17 cellular contexts compared by ENCODE assay signal in the genomic region with DNA sequence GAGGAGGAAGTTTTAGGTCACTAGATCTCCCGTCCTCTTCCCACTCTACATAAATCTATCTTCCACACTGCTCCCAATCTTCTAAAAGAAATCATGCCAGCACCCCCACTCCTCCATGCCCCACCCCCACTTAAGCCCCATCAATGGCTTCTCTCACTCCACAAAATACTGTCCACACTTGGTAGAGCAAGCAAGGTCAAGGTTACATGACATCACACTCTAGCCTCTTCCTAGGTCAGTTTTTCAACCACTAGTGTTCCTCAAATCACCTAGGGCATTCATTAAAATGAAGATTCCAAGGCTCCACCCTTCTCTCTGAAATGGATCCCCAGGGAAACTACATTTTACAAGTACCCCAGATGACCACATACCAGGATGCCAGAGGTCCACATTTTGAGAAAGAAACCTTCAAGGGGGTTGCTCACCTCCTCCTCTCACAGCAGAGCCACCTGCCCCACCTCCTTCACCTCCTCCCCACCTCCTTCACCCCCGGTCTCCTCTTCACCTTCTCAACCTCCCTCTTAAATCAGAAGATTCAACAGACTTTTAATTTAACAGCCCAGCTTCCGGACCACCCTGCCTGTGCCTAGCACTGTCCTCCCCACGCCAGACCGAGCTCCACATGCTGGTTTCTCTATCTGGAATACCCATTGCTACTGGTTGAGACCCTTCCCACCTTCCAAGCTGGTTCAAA. TPM values are rescaled to one million over a fixed set of nuclear protein-coding genes. Genes with fewer than 3 reads are reported as not detected.
A peak's percentile ranks its signal among the peaks of the same experiment; 100 is the strongest.
DNase-seq lines count a peak whose midpoint lies in the region; ATAC-seq, FAIRE-seq and TF ChIP-seq lines count a peak whose summit lies in the region.
"Had no signal": no experiment of that assay in that cellular context is flagged by ENCODE, and none has a peak within 500 bp of the region (broad histone marks: within the 10 kb centered on the region; RNA-seq: fewer than 3 reads in every experiment).

No MANE protein-coding gene starts in this region.

- TF ChIP-seq CTCF in A549 (IDR thresholded peaks at IDR 0.05) = no peak
- no peak for TF ChIP-seq CTCF in GM12864 (IDR thresholded peaks at IDR 0.05; ENCODE audit: low read depth, low read length, missing control alignments)
- no peak for TF ChIP-seq CTCF in RWPE1 (conservative IDR thresholded peaks at IDR 0.05; ENCODE audit: low read depth)

- H3K4me3 Mint-ChIP-seq in naive B cell = peak overlapping the region; percentile 86 to 98 (median 94)

- H3K9me3 ChIP-seq in A549 = no peaks in the 10 kb centered on the region
- H3K9me3 ChIP-seq: ascending aorta had no signal

- no peaks in the 10 kb centered on the region for H3K36me3 Mint-ChIP-seq in naive B cell

- H3K4me1 ChIP-seq in A549 = peaks cover 42% of the 10 kb centered on the region

- H3K4me2 ChIP-seq in A549 = peak overlapping the region; percentile 82; the same call in 2 of the 3 replicates

- H3K4me3 ChIP-seq in A549 = no peak overlapping the region
- H3K4me3 ChIP-seq in GM12864 (ENCODE audit: low read depth, low read length) = peak overlapping the region; percentile 36

- H3K9me3 Mint-ChIP-seq in naive B cell = no peaks in the 10 kb centered on the region
- H3K9me3 Mint-ChIP-seq: activated CD4-positive, alpha-beta memory T cell treated with anti-CD3 and anti-CD28 coated beads, Interleukin-2, amount 10 ng/mL, durations not matched to agents 7 days and 5 days had no signal

- ATAC-seq in A549 (no peak), naive B cell (ENCODE audit: low read depth in 2 of 2) (no peak), GM19397 (IDR thresholded peaks at IDR 0.05; ENCODE audit: unreplicated experiment) (no peak), GM18873 (IDR thresholded peaks at IDR 0.05; ENCODE audit: low FRiP score, unreplicated experiment) (no peak)
- ATAC-seq: SK-N-SH treated with all-trans-retinoic acid at 6 μM for 48 hours had no signal

- TF ChIP-seq EP300 in A549 (IDR thresholded peaks at IDR 0.05) = no peak

- POLR2A ChIA-PET in A549 (lab: Yijun Ruan, JAX) = no interaction called here
- POLR2A ChIA-PET in RWPE1 (lab: Yijun Ruan, JAX; ENCODE audit: low non-redundant PET) = no interaction called here

- no peak for TF ChIP-seq RAD21 in A549 (conservative IDR thresholded peaks at IDR 0.05 in 1 of 2, IDR thresholded peaks at IDR 0.05 in 1 of 2)

- peak overlapping the region; percentile 88 to 97 (median 90) for H3K27ac Mint-ChIP-seq in naive B cell
- H3K27ac Mint-ChIP-seq: activated CD4-positive, alpha-beta memory T cell treated with anti-CD3 and anti-CD28 coated beads, Interleukin-2, amount 10 ng/mL, durations not matched to agents 7 days and 5 days had no signal

- FAIRE-seq in A549 (lab: Jason Lieb, UNC) = no peak
- FAIRE-seq: TTC549 had no signal

- CTCF ChIA-PET in A549 (lab: Yijun Ruan, JAX) (no interaction called here), RWPE1 (lab: Yijun Ruan, JAX) (no interaction called here)

- DNase-seq in A549 (ENCODE audit: low read depth in 1 of 2, low spot score in 1 of 2) = no peak
- no peak for DNase-seq in GM12864 (ENCODE audit: low read depth)
- no peak for DNase-seq in naive B cell
- DNase-seq in COLO829 (ENCODE audit: low spot score) = no peak
- no peak for DNase-seq in RWPE1 (ENCODE audit: low spot score)
- DNase-seq: activated CD4-positive, alpha-beta memory T cell treated with anti-CD3 and anti-CD28 coated beads, Interleukin-2, amount 10 ng/mL, durations not matched to agents 7 days and 5 days; activated effector memory CD4-positive, alpha-beta T cell treated with anti-CD3 and anti-CD28 coated beads, Interleukin-2, amount 50 U/mL, for 16 hours; cortex of kidney; midbrain; NCI-H1694 treated with DMSO at 0.1 percent for 48 hours; NCI-H510A had no signal

- no peak for TF ChIP-seq POLR2A in A549 (IDR thresholded peaks at IDR 0.05; ENCODE audit: low read length)
- peak; percentile 34; the same call in 1 of the 2 replicates for TF ChIP-seq POLR2A in Raji (IDR thresholded peaks at IDR 0.05; ENCODE audit: insufficient read depth, low read depth, low read length)

- WGBS in A549 (ENCODE audit: missing lambda C conversion rate) = 86% methylated on average over 5 of the region's 5 CpGs

- no peaks in the 10 kb centered on the region for H3K27me3 Mint-ChIP-seq in naive B cell
- H3K27me3 Mint-ChIP-seq: activated CD4-positive, alpha-beta memory T cell treated with anti-CD3 and anti-CD28 coated beads, Interleukin-2, amount 10 ng/mL, durations not matched to agents 7 days and 5 days had no signal

- H3K4me1 Mint-ChIP-seq in naive B cell = peaks cover 42 to 70% (median 47%) of the 10 kb centered on the region in 3 donors

- H3K27ac ChIP-seq in A549 (no peak overlapping the region), RWPE1 (no peak overlapping the region)
- H3K27ac ChIP-seq: ascending aorta had no signal

TF ChIP-seq in A549, 52 proteins besides CTCF, POLR2A, EP300 and RAD21:
- no peak for TF ChIP-seq E2F6 (IDR thresholded peaks at IDR 0.05; ENCODE audit: borderline replicate concordance, low read depth)
- no peak for TF ChIP-seq ELK1 (IDR thresholded peaks at IDR 0.05; ENCODE audit: low read depth, low read length)
- no peak for TF ChIP-seq ATOH8 (CRISPR knock-in tag; IDR thresholded peaks at IDR 0.05; ENCODE audit: low read depth)
- no peak for TF ChIP-seq NR3C1 (IDR thresholded peaks at IDR 0.05)
- TF ChIP-seq ZSCAN20 (CRISPR knock-in tag; IDR thresholded peaks at IDR 0.05) = no peak
- TF ChIP-seq JUNB (IDR thresholded peaks at IDR 0.05) = no peak
- no peak for TF ChIP-seq BHLHE40 (IDR thresholded peaks at IDR 0.05; ENCODE audit: low read depth, low read length)
- TF ChIP-seq JUN (IDR thresholded peaks at IDR 0.05) = no peak
- no peak for TF ChIP-seq FOXS1 (CRISPR knock-in tag; IDR thresholded peaks at IDR 0.05)
- no peak for TF ChIP-seq NPAS2 (CRISPR knock-in tag; IDR thresholded peaks at IDR 0.05; ENCODE audit: borderline replicate concordance)
- TF ChIP-seq RARB (CRISPR knock-in tag; IDR thresholded peaks at IDR 0.05) = no peak

RNA-seq across cellular contexts. Expression of gene AMFR, which starts 3.2 kb away (rescaled TPM):
- polyA plus RNA-seq in A549 (2011; rRNA removed) = 88.5 and 92.8 TPM in 2 replicates
- 57.5 and 68.6 TPM in 2 replicates for polyA plus RNA-seq in A549 (2012; cell fraction: cytosol; rRNA removed)
- 92.4 and 94.5 TPM in 2 replicates for polyA plus RNA-seq in A549 (2012; cell fraction: nucleus; rRNA removed)
- 61.3 to 68.9 TPM (median 68.6 TPM) in 3 replicates for polyA plus RNA-seq in A549 (2017; fragmentation: RNase III; extraction: RNeasy Plus Mini Kit Qiagen cat#74134 plus additional on column Dnase treatment)
- polyA minus RNA-seq in A549 (2011; rRNA and poly(A)+ RNA removed) = 473 and 499 TPM in 2 replicates
- 100 to 1,000 TPM in 3 of 6 donors, 10 to 100 TPM in 3; 54.4 to 290 (median 98.6) TPM for polyA plus RNA-seq in naive B cell (ENCODE audit: low read depth in 6 of 6)

RNA-seq across cellular contexts. Expression of gene NUDT21, which starts 29.0 kb away (rescaled TPM):
- polyA plus RNA-seq in A549 (2011; rRNA removed) (128 and 153 TPM in 2 replicates), A549 (2017; fragmentation: RNase III; extraction: RNeasy Plus Mini Kit Qiagen cat#74134 plus additional on column Dnase treatment) (58.7 to 68.4 TPM (median 62.8 TPM) in 3 replicates), naive B cell (ENCODE audit: low read depth in 6 of 6) (10 to 100 TPM; 61.6 to 83.9 (median 71.4) TPM)
- polyA plus RNA-seq in A549 (2012; cell fraction: cytosol; rRNA removed) = 62.1 and 69.5 TPM in 2 replicates
- polyA plus RNA-seq in A549 (2012; cell fraction: nucleus; rRNA removed) = 34.0 and 51.1 TPM in 2 replicates
- 52.8 and 71.6 TPM in 2 replicates for polyA minus RNA-seq in A549 (2011; rRNA and poly(A)+ RNA removed)

RNA-seq across cellular contexts. Expression of gene OGFOD1, which starts 29.2 kb away (rescaled TPM):
- polyA plus RNA-seq in A549 (2011; rRNA removed) (72.6 and 94.1 TPM in 2 replicates), A549 (2017; fragmentation: RNase III; extraction: RNeasy Plus Mini Kit Qiagen cat#74134 plus additional on column Dnase treatment) (71.6 to 79.7 TPM (median 72.7 TPM) in 3 replicates), naive B cell (ENCODE audit: low read depth in 6 of 6) (10 to 100 TPM; 48.7 to 84.1 (median 69.7) TPM)
- polyA plus RNA-seq in A549 (2012; cell fraction: cytosol; rRNA removed) = 25.7 and 30.4 TPM in 2 replicates
- 12.7 and 17.1 TPM in 2 replicates for polyA plus RNA-seq in A549 (2012; cell fraction: nucleus; rRNA removed)
- 45.3 and 52.9 TPM in 2 replicates for polyA minus RNA-seq in A549 (2011; rRNA and poly(A)+ RNA removed)
